ENCODE assay signal across 1 cellular context in the genomic region with DNA sequence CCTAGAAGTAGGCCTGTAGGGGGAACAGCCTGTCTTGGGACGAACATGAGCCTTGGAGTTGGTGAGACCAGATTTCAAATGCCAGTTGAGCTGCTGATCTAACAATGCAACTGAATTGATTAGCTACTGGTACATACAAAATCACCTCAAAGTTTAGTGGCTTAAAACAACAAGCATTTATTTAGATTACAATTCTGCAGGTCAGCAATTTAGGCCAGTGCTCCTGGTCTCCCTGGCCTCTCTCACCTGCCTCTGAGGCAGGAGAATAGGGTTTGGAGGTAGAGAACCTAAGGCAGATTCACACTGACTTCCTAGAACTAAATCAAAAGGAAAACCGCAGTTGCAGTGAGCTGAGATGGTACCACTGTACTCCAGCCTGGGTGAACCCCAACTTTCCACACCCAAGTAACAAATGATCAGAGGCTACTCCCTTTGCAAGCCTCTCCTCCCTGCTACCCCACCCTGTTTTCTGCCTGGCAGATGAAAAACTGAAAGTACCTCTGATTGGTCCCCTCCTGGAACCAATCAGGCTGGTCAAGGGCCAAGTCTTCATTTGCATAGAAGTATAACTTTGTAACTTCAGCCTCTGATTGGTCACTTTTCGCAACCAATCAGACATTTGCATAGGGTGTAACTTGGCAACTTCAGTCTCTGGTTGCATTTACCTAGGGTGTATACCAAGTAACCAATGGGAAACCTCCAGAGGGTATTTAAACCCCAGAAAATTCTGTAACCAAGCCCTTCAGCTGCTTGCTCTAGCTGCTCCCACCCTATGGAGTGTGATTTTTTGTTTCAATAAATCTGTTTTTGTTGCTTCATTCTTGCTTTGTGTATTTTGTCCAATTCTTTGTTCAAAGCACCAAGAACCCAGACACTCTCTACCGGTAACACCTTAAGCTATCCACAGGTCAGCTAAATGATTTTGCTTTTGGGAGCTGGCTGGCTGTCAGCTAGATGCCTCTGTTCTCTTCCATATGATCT.
TF ChIP-seq lines count a peak whose summit lies in the region.

No MANE protein-coding gene starts in this region.

TF ChIP-seq in K562, 482 proteins besides CTCF, POLR2A, EP300 and RAD21 (continues in another document):
- TF ChIP-seq, protein P1, sequence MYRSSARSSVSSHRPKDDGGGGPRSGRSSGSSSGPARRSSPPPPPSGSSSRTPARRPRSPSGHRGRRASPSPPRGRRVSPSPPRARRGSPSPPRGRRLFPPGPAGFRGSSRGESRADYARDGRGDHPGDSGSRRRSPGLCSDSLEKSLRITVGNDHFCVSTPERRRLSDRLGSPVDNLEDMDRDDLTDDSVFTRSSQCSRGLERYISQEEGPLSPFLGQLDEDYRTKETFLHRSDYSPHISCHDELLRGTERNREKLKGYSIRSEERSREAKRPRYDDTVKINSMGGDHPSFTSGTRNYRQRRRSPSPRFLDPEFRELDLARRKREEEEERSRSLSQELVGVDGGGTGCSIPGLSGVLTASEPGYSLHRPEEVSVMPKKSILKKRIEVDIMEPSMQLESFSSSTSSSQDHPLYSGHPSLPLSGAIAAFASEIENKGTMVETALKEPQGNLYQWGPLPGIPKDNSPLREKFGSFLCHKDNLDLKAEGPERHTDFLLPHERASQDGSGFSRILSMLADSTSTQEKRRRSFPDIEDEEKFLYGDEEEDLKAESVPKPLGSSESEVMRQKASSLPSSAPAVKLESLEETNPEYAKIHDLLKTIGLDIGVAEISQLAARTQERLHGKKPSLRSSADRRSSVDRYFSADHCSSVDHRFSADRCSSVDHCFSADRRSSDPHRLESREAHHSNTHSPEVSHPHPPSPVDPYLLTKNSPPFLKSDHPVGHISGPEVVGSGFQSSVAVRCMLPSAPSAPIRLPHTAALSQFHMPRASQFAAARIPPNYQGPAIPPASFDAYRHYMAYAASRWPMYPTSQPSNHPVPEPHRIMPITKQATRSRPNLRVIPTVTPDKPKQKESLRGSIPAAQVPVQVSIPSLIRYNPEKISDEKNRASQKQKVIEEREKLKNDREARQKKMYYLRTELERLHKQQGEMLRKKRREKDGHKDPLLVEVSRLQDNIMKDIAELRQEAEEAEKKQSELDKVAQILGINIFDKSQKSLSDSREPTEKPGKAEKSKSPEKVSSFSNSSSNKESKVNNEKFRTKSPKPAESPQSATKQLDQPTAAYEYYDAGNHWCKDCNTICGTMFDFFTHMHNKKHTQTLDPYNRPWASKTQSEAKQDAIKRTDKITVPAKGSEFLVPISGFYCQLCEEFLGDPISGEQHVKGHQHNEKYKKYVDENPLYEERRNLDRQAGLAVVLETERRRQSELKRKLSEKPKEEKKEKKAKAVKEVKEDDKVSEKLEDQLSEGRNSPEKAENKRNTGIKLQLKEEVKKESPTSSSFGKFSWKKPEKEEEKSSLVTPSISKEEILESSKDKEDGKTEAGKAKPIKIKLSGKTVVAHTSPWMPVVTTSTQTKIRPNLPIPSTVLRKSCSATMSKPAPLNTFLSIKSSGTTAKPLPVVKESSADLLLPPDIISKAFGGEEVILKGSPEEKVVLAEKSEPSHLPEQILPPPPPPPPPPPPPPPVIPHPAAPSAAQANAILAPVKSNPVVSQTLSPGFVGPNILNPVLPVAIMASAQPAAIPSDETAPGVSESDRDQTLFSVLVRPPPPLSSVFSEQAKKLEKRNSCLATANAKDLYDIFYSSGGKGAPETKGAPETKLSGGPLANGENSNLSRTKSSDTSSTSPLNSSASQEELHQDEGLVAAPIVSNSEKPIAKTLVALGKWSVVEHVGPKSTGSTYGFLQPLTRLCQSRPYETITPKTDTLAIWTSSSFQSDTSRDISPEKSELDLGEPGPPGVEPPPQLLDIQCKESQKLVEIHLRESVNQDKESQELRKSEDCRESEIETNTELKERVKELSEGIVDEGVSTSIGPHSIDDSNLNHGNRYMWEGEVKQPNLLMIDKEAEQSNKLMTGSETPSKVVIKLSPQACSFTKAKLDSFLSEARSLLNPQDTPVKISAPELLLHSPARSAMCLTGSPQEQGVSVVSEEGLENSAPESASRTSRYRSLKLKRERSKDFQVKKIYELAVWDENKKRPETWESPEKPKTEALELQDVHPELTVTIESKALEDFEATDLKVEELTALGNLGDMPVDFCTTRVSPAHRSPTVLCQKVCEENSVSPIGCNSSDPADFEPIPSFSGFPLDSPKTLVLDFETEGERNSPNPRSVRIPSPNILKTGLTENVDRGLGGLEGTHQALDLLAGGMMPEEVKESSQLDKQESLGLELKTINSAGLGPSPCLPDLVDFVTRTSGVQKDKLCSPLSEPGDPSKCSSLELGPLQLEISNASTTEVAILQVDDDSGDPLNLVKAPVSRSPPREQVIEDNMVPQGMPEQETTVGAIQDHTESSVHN (IDR thresholded peaks at IDR 0.05; ENCODE audit: borderline replicate concordance in 1 of 2, low read depth in 1 of 2) = no peak
- TF ChIP-seq ZNF408 (CRISPR knock-in tag; IDR thresholded peaks at IDR 0.05; ENCODE audit: low read depth) (no peak), STAG1 (CRISPR knock-in tag; IDR thresholded peaks at IDR 0.05; ENCODE audit: borderline replicate concordance) (no peak), ZNF12 (CRISPR knock-in tag; IDR thresholded peaks at IDR 0.05) (no peak), FOSL1 (tag; conservative IDR thresholded peaks at IDR 0.05) (no peak), SAFB2 (IDR thresholded peaks at IDR 0.05; ENCODE audit: borderline replicate concordance, low read depth, low read length, severe bottlenecking) (no peak), FIP1L1 (IDR thresholded peaks at IDR 0.05; ENCODE audit: low read depth, low read length, poor library complexity, severe bottlenecking) (no peak), KDM2B (CRISPR knock-in tag; IDR thresholded peaks at IDR 0.05) (no peak), ZNF146 (CRISPR knock-in tag; IDR thresholded peaks at IDR 0.05; ENCODE audit: unreplicated experiment) (no peak), NUFIP1 (IDR thresholded peaks at IDR 0.05; ENCODE audit: partially characterized antibody) (no peak), MCM2 (IDR thresholded peaks at IDR 0.05; ENCODE audit: low read depth) (no peak), ZNF561 (CRISPR knock-in tag; conservative IDR thresholded peaks at IDR 0.05) (no peak), RB1 (IDR thresholded peaks at IDR 0.05; ENCODE audit: low read depth) (no peak), ZNF212 (CRISPR knock-in tag; IDR thresholded peaks at IDR 0.05) (no peak), DMBX1 (CRISPR knock-in tag; IDR thresholded peaks at IDR 0.05; ENCODE audit: borderline replicate concordance) (no peak), BRD4 (IDR thresholded peaks at IDR 0.05) (no peak), LARP7 (IDR thresholded peaks at IDR 0.05) (no peak), PPARD (CRISPR knock-in tag; IDR thresholded peaks at IDR 0.05) (no peak), DNMT1 (IDR thresholded peaks at IDR 0.05) (no peak), ZNF134 (CRISPR knock-in tag; conservative IDR thresholded peaks at IDR 0.05) (no peak), RBM25 (IDR thresholded peaks at IDR 0.05; ENCODE audit: low read depth, low read length, severe bottlenecking) (peak; percentile 12), ESRRA (IDR thresholded peaks at IDR 0.05; ENCODE audit: borderline replicate concordance, low read depth) (no peak), FOXJ2 (tag; IDR thresholded peaks at IDR 0.05) (0 out of 2 replicates have a peak, but pooled peaks have one; percentile 20), RFX1 (IDR thresholded peaks at IDR 0.05) (peak; percentile 64), MTA2 (IDR thresholded peaks at IDR 0.05; ENCODE audit: low read depth) (no peak), KLF1 (tag; IDR thresholded peaks at IDR 0.05) (no peak), ZNF24 (IDR thresholded peaks at IDR 0.05) (no peak), FOS (IDR thresholded peaks at IDR 0.05; ENCODE audit: extremely low read depth, insufficient read length) (peak; percentile 46), CBX8 (IDR thresholded peaks at IDR 0.05; ENCODE audit: borderline replicate concordance, extremely low read depth, low read depth, low read length, poor library complexity, severe bottlenecking) (no peak)
- TF ChIP-seq, protein P2, sequence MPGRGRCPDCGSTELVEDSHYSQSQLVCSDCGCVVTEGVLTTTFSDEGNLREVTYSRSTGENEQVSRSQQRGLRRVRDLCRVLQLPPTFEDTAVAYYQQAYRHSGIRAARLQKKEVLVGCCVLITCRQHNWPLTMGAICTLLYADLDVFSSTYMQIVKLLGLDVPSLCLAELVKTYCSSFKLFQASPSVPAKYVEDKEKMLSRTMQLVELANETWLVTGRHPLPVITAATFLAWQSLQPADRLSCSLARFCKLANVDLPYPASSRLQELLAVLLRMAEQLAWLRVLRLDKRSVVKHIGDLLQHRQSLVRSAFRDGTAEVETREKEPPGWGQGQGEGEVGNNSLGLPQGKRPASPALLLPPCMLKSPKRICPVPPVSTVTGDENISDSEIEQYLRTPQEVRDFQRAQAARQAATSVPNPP (IDR thresholded peaks at IDR 0.05; ENCODE audit: borderline replicate concordance, insufficient read depth, insufficient read length) = no peak
- TF ChIP-seq, protein P3, sequence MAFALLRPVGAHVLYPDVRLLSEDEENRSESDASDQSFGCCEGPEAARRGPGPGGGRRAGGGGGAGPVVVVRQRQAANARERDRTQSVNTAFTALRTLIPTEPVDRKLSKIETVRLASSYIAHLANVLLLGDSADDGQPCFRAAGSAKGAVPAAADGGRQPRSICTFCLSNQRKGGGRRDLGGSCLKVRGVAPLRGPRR (CRISPR knock-in tag; IDR thresholded peaks at IDR 0.05) = no peak
- TF ChIP-seq, protein P4, sequence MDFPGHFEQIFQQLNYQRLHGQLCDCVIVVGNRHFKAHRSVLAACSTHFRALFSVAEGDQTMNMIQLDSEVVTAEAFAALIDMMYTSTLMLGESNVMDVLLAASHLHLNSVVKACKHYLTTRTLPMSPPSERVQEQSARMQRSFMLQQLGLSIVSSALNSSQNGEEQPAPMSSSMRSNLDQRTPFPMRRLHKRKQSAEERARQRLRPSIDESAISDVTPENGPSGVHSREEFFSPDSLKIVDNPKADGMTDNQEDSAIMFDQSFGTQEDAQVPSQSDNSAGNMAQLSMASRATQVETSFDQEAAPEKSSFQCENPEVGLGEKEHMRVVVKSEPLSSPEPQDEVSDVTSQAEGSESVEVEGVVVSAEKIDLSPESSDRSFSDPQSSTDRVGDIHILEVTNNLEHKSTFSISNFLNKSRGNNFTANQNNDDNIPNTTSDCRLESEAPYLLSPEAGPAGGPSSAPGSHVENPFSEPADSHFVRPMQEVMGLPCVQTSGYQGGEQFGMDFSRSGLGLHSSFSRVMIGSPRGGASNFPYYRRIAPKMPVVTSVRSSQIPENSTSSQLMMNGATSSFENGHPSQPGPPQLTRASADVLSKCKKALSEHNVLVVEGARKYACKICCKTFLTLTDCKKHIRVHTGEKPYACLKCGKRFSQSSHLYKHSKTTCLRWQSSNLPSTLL (IDR thresholded peaks at IDR 0.05) = no peak
- TF ChIP-seq, protein P5, sequence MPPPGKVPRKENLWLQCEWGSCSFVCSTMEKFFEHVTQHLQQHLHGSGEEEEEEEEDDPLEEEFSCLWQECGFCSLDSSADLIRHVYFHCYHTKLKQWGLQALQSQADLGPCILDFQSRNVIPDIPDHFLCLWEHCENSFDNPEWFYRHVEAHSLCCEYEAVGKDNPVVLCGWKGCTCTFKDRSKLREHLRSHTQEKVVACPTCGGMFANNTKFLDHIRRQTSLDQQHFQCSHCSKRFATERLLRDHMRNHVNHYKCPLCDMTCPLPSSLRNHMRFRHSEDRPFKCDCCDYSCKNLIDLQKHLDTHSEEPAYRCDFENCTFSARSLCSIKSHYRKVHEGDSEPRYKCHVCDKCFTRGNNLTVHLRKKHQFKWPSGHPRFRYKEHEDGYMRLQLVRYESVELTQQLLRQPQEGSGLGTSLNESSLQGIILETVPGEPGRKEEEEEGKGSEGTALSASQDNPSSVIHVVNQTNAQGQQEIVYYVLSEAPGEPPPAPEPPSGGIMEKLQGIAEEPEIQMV (tag; conservative IDR thresholded peaks at IDR 0.05; ENCODE audit: low read depth) = no peak
- TF ChIP-seq, protein P6, sequence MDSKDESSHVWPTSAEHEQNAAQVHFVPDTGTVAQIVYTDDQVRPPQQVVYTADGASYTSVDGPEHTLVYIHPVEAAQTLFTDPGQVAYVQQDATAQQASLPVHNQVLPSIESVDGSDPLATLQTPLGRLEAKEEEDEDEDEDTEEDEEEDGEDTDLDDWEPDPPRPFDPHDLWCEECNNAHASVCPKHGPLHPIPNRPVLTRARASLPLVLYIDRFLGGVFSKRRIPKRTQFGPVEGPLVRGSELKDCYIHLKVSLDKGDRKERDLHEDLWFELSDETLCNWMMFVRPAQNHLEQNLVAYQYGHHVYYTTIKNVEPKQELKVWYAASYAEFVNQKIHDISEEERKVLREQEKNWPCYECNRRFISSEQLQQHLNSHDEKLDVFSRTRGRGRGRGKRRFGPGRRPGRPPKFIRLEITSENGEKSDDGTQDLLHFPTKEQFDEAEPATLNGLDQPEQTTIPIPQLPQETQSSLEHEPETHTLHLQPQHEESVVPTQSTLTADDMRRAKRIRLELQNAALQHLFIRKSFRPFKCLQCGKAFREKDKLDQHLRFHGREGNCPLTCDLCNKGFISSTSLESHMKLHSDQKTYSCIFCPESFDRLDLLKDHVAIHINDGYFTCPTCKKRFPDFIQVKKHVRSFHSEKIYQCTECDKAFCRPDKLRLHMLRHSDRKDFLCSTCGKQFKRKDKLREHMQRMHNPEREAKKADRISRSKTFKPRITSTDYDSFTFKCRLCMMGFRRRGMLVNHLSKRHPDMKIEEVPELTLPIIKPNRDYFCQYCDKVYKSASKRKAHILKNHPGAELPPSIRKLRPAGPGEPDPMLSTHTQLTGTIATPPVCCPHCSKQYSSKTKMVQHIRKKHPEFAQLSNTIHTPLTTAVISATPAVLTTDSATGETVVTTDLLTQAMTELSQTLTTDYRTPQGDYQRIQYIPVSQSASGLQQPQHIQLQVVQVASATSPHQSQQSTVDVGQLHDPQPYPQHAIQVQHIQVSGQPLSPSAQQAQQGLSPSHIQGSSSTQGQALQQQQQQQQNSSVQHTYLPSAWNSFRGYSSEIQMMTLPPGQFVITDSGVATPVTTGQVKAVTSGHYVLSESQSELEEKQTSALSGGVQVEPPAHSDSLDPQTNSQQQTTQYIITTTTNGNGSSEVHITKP (IDR thresholded peaks at IDR 0.05; ENCODE audit: partially characterized antibody) = no peak
- TF ChIP-seq, protein P7, sequence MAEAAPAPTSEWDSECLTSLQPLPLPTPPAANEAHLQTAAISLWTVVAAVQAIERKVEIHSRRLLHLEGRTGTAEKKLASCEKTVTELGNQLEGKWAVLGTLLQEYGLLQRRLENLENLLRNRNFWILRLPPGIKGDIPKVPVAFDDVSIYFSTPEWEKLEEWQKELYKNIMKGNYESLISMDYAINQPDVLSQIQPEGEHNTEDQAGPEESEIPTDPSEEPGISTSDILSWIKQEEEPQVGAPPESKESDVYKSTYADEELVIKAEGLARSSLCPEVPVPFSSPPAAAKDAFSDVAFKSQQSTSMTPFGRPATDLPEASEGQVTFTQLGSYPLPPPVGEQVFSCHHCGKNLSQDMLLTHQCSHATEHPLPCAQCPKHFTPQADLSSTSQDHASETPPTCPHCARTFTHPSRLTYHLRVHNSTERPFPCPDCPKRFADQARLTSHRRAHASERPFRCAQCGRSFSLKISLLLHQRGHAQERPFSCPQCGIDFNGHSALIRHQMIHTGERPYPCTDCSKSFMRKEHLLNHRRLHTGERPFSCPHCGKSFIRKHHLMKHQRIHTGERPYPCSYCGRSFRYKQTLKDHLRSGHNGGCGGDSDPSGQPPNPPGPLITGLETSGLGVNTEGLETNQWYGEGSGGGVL (CRISPR knock-in tag; IDR thresholded peaks at IDR 0.05) = no peak
- TF ChIP-seq, protein P8, sequence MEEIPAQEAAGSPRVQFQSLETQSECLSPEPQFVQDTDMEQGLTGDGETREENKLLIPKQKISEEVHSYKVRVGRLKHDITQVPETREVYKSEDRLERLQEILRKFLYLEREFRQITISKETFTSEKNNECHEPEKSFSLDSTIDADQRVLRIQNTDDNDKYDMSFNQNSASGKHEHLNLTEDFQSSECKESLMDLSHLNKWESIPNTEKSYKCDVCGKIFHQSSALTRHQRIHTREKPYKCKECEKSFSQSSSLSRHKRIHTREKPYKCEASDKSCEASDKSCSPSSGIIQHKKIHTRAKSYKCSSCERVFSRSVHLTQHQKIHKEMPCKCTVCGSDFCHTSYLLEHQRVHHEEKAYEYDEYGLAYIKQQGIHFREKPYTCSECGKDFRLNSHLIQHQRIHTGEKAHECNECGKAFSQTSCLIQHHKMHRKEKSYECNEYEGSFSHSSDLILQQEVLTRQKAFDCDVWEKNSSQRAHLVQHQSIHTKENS (CRISPR knock-in tag; IDR thresholded peaks at IDR 0.05) = no peak
